In genomic region chr7:151404216-151405011, GRCh38 we compare ENCODE assay signal across 10 cellular contexts. TPM values are rescaled to one million over a fixed set of nuclear protein-coding genes. Genes with fewer than 3 reads are reported as not detected.
DNase-seq lines count a peak whose midpoint lies in the region; ATAC-seq, FAIRE-seq and TF ChIP-seq lines count a peak whose summit lies in the region.
"Had no signal": no experiment of that assay in that cellular context is flagged by ENCODE, and none has a peak within 500 bp of the region (broad histone marks: within the 10 kb centered on the region; RNA-seq: fewer than 3 reads in every experiment).

No MANE protein-coding gene starts in this region.

- 61% methylated on average over 18 of the region's 18 CpGs for WGBS in mesenchymal stem cell

- H3K27me3 ChIP-seq in mesenchymal stem cell (ENCODE audit: control insufficient read depth in 1 of 2, insufficient read depth in 1 of 2, low read length in 2 of 2), result peaks cover 15 to 47% of the 10 kb centered on the region in 2 experiments

- no peak overlapping the region for H3K14ac ChIP-seq in mesenchymal stem cell (ENCODE audit: low read length in 2 of 2)

- ATAC-seq in HG03280 (IDR thresholded peaks at IDR 0.05; ENCODE audit: unreplicated experiment) (no peak), HG02642 (IDR thresholded peaks at IDR 0.05; ENCODE audit: poor library complexity, unreplicated experiment) (no peak)

- H3K23ac ChIP-seq in mesenchymal stem cell (ENCODE audit: low read length in 2 of 2), result no peak overlapping the region

- H2AK5ac ChIP-seq in mesenchymal stem cell (ENCODE audit: low read length, severe bottlenecking), result peak overlapping the region; percentile 14

- H4K8ac ChIP-seq in mesenchymal stem cell (ENCODE audit: low read length), result no peak overlapping the region

- H3K9ac ChIP-seq in mesenchymal stem cell (ENCODE audit: low read length), result peak overlapping the region; percentile 15

- H3K9me3 ChIP-seq in mesenchymal stem cell (ENCODE audit: control insufficient read depth, low read length), result no peaks in the 10 kb centered on the region

- H3K27ac ChIP-seq in mesenchymal stem cell (ENCODE audit: low read length, poor library complexity, severe bottlenecking), result no peak overlapping the region

- no peak overlapping the region for H2BK15ac ChIP-seq in mesenchymal stem cell (ENCODE audit: low read depth, poor library complexity, severe bottlenecking)

- H3K4me1 ChIP-seq in mesenchymal stem cell (ENCODE audit: control insufficient read depth, insufficient read depth, low read depth, low read length), result peaks cover 22% of the 10 kb centered on the region

- H2BK12ac ChIP-seq in mesenchymal stem cell (ENCODE audit: low read length in 2 of 2), result no peak overlapping the region

- no peak for TF ChIP-seq CTCF in AG10803 (conservative IDR thresholded peaks at IDR 0.05; ENCODE audit: low read length)
- no peak for TF ChIP-seq CTCF in cardiac fibroblast (IDR thresholded peaks at IDR 0.05; ENCODE audit: low read depth, low read length)

- H2AFZ ChIP-seq in mesenchymal stem cell (ENCODE audit: low read depth, low read length), result no peak overlapping the region

- no peak overlapping the region for H4K91ac ChIP-seq in mesenchymal stem cell (ENCODE audit: low read length)

- H3K36me3 ChIP-seq in mesenchymal stem cell (ENCODE audit: control insufficient read depth in 1 of 2, insufficient read depth in 2 of 2, low read depth in 1 of 2, low read length in 2 of 2), result peaks cover 0 to 2% of the 10 kb centered on the region in 2 experiments

- DNase-seq in AG10803 (ENCODE audit: low read depth) (peak; percentile 33), MV-4-11 (lab: John Stamatoyannopoulos, UW) (peak; percentile 84), cardiac fibroblast (ENCODE audit: low read depth in 2 of 2) (peak; percentile 38 to 79), mesenchymal stem cell (peak; percentile 25), GM19239 (ENCODE audit: insufficient read length, low spot score) (no peak)
- no peak for DNase-seq in activated naive CD4-positive, alpha-beta T cell (lab: John Stamatoyannopoulos, UW)
- DNase-seq: MM.1S, SIG-M5 had no signal

- H3K4me2 ChIP-seq in mesenchymal stem cell (ENCODE audit: low read length, poor library complexity, severe bottlenecking), result no peak overlapping the region

- FAIRE-seq in GM19239 (lab: Jason Lieb, UNC), result no peak

- no peak overlapping the region for H2BK120ac ChIP-seq in mesenchymal stem cell (ENCODE audit: low read depth, low read length)

- H3K18ac ChIP-seq in mesenchymal stem cell (ENCODE audit: low read depth in 1 of 2, low read length in 2 of 2), result no peak overlapping the region

- H3K4me3 ChIP-seq in AG10803 (ENCODE audit: low read length) (no peak overlapping the region), cardiac fibroblast (replicated peaks in 1 of 2; ENCODE audit: low read depth in 2 of 2, low read length in 2 of 2) (no peak overlapping the region), mesenchymal stem cell (ENCODE audit: insufficient read depth in 1 of 2, low read depth in 1 of 2, low read length in 2 of 2) (peak overlapping the region in 1 of 2 experiments; percentile 5)

- no peak overlapping the region for H3K4ac ChIP-seq in mesenchymal stem cell (ENCODE audit: low read depth in 1 of 2, low read length in 2 of 2)

- H2BK5ac ChIP-seq in mesenchymal stem cell (ENCODE audit: low read depth, low read length, poor library complexity, severe bottlenecking), result no peak overlapping the region

- no peaks in the 10 kb centered on the region for H3K79me1 ChIP-seq in mesenchymal stem cell (replicated peaks; ENCODE audit: low read length, poor library complexity, severe bottlenecking)

RNA-seq across cellular contexts. Expression of gene WDR86, which starts 5.4 kb away (rescaled TPM):
- polyA plus RNA-seq in mesenchymal stem cell (2013, experiment 1 of 2), result 0.04 TPM
- 0.05 TPM for polyA plus RNA-seq in mesenchymal stem cell (2013, experiment 2 of 2)

RNA-seq across cellular contexts. Expression of gene CRYGN, which starts 35.5 kb away (rescaled TPM):
- polyA plus RNA-seq in mesenchymal stem cell (2013, experiment 1 of 2), result not detected
- not detected for polyA plus RNA-seq in mesenchymal stem cell (2013, experiment 2 of 2)

Comparison
In these comparisons a context has a peak if more than half of its experiments do, and no peak if none do; other contexts are left out.
1. DNase-seq: peak in AG10803 (single experiment), MV-4-11 (single experiment), cardiac fibroblast (2 of 2) and mesenchymal stem cell (single experiment); none in activated naive CD4-positive, alpha-beta T cell (0 of 4) and GM19239 (single experiment).